ENCODE assay signal across 8 cellular contexts in the genomic region with DNA sequence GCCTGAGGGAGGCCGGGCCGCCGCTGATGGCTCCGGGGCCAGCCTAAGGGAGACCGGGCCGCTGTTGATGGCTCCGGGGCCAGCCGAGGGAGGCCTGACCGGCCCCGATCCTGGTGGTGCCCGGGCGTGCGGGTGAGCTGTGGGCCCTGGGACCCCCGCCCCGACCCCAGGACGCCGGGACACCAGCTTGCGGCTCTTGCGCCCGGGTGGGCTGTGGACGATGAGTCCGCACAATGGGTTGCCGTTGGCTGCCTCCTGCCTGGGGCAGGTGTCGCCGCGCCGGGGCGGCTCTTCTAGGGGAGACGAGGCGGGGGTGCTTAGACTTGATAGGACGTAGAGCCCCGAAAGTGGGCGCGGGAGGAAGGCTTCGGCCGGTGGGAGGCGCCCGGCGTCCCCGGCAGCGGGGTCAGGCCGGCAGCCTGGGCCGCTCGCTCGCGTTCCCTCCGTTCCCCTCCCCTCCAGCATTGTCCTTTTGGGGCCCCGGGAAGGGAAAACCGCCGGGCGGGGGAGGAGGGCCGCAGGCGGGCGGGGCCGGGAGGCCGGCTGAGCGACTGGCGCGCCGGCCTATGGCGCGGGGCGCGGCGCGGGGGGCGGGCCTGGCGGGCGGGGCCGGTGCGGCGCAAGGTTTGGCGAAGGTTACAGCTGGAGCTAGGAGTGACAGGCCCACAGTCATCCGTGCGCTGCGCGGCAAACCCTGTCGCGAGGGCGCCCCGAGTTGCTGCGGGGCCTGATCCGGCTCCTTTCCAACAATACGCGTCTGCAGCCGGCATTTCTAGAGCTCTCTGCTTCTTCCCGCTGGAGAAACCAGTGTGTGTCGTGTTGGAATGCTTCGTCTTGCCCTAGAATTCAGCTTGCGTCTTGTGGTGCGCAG. TPM values are rescaled to one million over a fixed set of nuclear protein-coding genes. Genes with fewer than 3 reads are reported as not detected.
DNase-seq lines count a peak whose midpoint lies in the region; ATAC-seq and TF ChIP-seq lines count a peak whose summit lies in the region.

No MANE protein-coding gene starts in this region.

- H3K36me3 ChIP-seq in BJ (ENCODE audit: control insufficient read depth, insufficient read depth, low read length) (no peaks in the 10 kb centered on the region), left lung (peaks cover 0 to 6% of the 10 kb centered on the region in 2 donors)

- peaks cover 9 to 50% of the 10 kb centered on the region in 2 donors for H3K4me1 ChIP-seq in left lung

- H3K9me3 ChIP-seq in left lung = no peaks in the 10 kb centered on the region

- ATAC-seq in GM19043 (IDR thresholded peaks at IDR 0.05; ENCODE audit: low read depth, unreplicated experiment) (peak; percentile 67), HG03342 (IDR thresholded peaks at IDR 0.05; ENCODE audit: unreplicated experiment) (peak; percentile 78), left lung (peak; percentile 92)

- CTCF ChIA-PET in BJ (lab: Yijun Ruan, JAX) = interaction anchor here (1.2 to 2.0 kb wide), 3 partner anchors 14 to 90 kb away, joined by 4 to 10 read pairs (median 6); no protein-coding TSS in a partner anchor

- H3K27me3 ChIP-seq in BJ (ENCODE audit: control insufficient read depth, insufficient read depth, low read length) (no peaks in the 10 kb centered on the region; the same call in 1 of the 2 replicates), left lung (no peaks in the 10 kb centered on the region)

- intact Hi-C loops in left lung (cut with DNase I) = loop anchor here in 1 of 2 donors (10.0 kb wide), 1 partner anchor 91 kb away; no protein-coding TSS in a partner anchor

- POLR2A ChIA-PET in BJ (lab: Charles Lee) = no interaction called here

- peak overlapping the region; percentile 94 for H3K4me3 ChIP-seq in BJ (ENCODE audit: low read depth, low read length)
- H3K4me3 ChIP-seq in left lung = peak overlapping the region; percentile 73 to 94

- H3K27ac ChIP-seq in left lung = peak overlapping the region; percentile 96 to 99

- DNase-seq in BJ (ENCODE audit: low read depth) = peak; percentile 23
- DNase-seq in NCI-H510A treated with DMSO at 0.1 percent for 48 hours (lab: John Stamatoyannopoulos, UW) = peak; percentile 54
- DNase-seq in activated CD4-positive, alpha-beta T cell treated with anti-CD3 and anti-CD28 coated beads, Interleukin-2, amount 50 U/mL, for 1 hour = peak; percentile 87
- DNase-seq in cortex of kidney (lab: John Stamatoyannopoulos, UW) = peak; percentile 48
- peak; percentile 91 to 97 for DNase-seq in left lung
- peak; percentile 85 for DNase-seq in stimulated activated CD4-positive, alpha-beta T cell treated with anti-CD3 and anti-CD28 coated beads, Interleukin-2, amount 100 ng/mL, for 4 hours (ENCODE audit: low read depth)

- TF ChIP-seq CTCF in BJ (IDR thresholded peaks at IDR 0.05; ENCODE audit: insufficient read depth, low read depth, low read length) (peak; percentile 16), left lung (IDR thresholded peaks at IDR 0.05) (no peak)

RNA-seq across cellular contexts. Expression of a gene that starts 0.8 kb away (rescaled TPM):
- polyA plus RNA-seq in BJ (2011; rRNA removed) = 11.0 and 17.0 TPM in 2 replicates
- 8.8 and 9.0 TPM in 2 replicates for polyA minus RNA-seq in BJ (2011; rRNA and poly(A)+ RNA removed)
- total RNA-seq in left lung = 10 to 100 TPM; 24.3 to 28.6 TPM

Comparison
In these comparisons a context has a peak if more than half of its experiments do, and no peak if none do; other contexts are left out.
1. Peak in every context shown above with its lines: DNase-seq, ATAC-seq, H3K4me3 ChIP-seq and H3K27ac ChIP-seq.
2. DNase-seq: peak in every context shown above with its lines; median percentile 94 in left lung; 87 in activated CD4-positive, alpha-beta T cell treated with anti-CD3 and anti-CD28 coated beads, Interleukin-2, amount 50 U/mL, for 1 hour; 85 in stimulated activated CD4-positive, alpha-beta T cell treated with anti-CD3 and anti-CD28 coated beads, Interleukin-2, amount 100 ng/mL, for 4 hours; 54 in NCI-H510A treated with DMSO at 0.1 percent for 48 hours; 48 in cortex of kidney; 23 in BJ.